ENCODE assay signal across 16 cellular contexts in genomic region chr7:12519682-12520009, GRCh38. TPM values are rescaled to one million over a fixed set of nuclear protein-coding genes. Genes with fewer than 3 reads are reported as not detected.
"Had no signal": no experiment of that assay in that cellular context is flagged by ENCODE, and none has a peak within 500 bp of the region (broad histone marks: within the 10 kb centered on the region; RNA-seq: fewer than 3 reads in every experiment).

No MANE protein-coding gene starts in this region.

- FAIRE-seq: frontal cortex had no signal

- DNase-seq: activated naive CD4-positive, alpha-beta T cell treated with anti-CD3 and anti-CD28 coated beads, Interleukin-2, amount 10 ng/mL, durations not matched to agents 7 days and 5 days; activated T-cell treated with anti-CD3 and anti-CD28 coated beads for 4 hours; caudate nucleus; cortex of kidney; effector CD8-positive, alpha-beta T cell; heart left ventricle; natural killer cell; spleen; stimulated activated naive CD4-positive, alpha-beta T cell treated with Interleukin-2 at 50 U/mL for 16 hours; testis had no signal

- H3K9me3 ChIP-seq: prostate gland, testis had no signal

- H3K36me3 ChIP-seq: heart left ventricle, prostate gland, spleen, WERI-Rb-1 had no signal

- H3K4me3 ChIP-seq: heart left ventricle, prostate gland, spleen, testis had no signal

- H3K4me1 ChIP-seq: heart left ventricle, prostate gland, spleen, testis had no signal

- H3K27ac ChIP-seq: heart left ventricle, prostate gland, spleen, testis, WERI-Rb-1 had no signal

- H3K27me3 ChIP-seq: testis had no signal

- ATAC-seq: sciatic nerve had no signal

RNA-seq across cellular contexts. Expression of gene SCIN, which starts 50.9 kb away (rescaled TPM):
- total RNA-seq: activated CD4-positive, alpha-beta T cell treated with anti-CD3 and anti-CD28 coated beads, Interleukin-2, amount 10 ng/mL, durations not matched to agents 24 days and 14 days; mammary epithelial cell had no signal
- polyA plus RNA-seq: mammary epithelial cell had no signal
